ENCODE assay signal across 12 cellular contexts in the genomic region with DNA sequence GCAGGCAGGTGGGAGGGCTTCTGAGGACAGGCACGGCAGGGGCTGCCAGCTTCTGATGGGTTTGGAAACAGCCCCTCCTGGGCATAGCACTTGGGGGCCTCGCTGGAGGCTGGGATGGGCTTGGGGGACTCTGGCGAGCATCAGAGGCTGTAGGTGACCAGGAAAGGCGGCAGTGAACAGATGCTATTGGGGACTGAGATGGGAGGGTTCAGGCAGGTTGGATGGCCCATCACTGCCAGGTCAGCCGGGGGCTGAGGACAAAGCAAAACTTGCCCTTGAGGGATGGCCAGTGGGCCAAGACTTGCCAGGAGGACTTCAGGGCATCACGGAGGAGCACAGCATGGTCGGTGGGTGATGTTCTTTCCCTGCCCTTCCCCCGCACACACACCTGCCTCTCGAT.
"Had no signal": no experiment of that assay in that cellular context is flagged by ENCODE, and none has a peak within 500 bp of the region (broad histone marks: within the 10 kb centered on the region; RNA-seq: fewer than 3 reads in every experiment).

No MANE protein-coding gene starts in this region.

- H3K4me1 ChIP-seq: body of pancreas had no signal

- H3K9me3 ChIP-seq: body of pancreas, ovary, vagina had no signal

- H3K36me3 Mint-ChIP-seq: activated naive CD4-positive, alpha-beta T cell treated with anti-CD3 and anti-CD28 coated beads, Interleukin-2, amount 50 U/mL, for 24 hours had no signal

- H3K9me3 Mint-ChIP-seq: activated naive CD4-positive, alpha-beta T cell treated with anti-CD3 and anti-CD28 coated beads, Interleukin-2, amount 50 U/mL, for 24 hours; activated T-helper 2 cell treated with anti-CD3 and anti-CD28 coated beads, Interferon-gamma antibody, Interleukin-2, Interleukin-4, amounts not matched to agents 10 μg/mL and 5 μg/mL and 100 μg/mL, durations not matched to agents 14 hours and 24 hours and 36 hours; stimulated activated naive CD8-positive, alpha-beta T cell treated with anti-CD3 and anti-CD28 coated beads, Interleukin-15, amount 100 ng/mL, for 72 hours had no signal

- H3K36me3 ChIP-seq: ovary, vagina had no signal

- FAIRE-seq: endothelial cell of umbilical vein, frontal cortex, TTC549 had no signal

- H3K27me3 ChIP-seq: body of pancreas, ovary, vagina had no signal

- H3K4me3 ChIP-seq: body of pancreas, ovary, vagina had no signal

- ATAC-seq: body of pancreas; stimulated activated naive CD8-positive, alpha-beta T cell treated with anti-CD3 and anti-CD28 coated beads, Interleukin-15, amount 100 ng/mL, for 72 hours; T-helper 17 cell had no signal

- H3K27ac ChIP-seq: body of pancreas, ovary, vagina had no signal

- H3K4me3 Mint-ChIP-seq: activated naive CD4-positive, alpha-beta T cell treated with anti-CD3 and anti-CD28 coated beads, Interleukin-2, amount 50 U/mL, for 24 hours; stimulated activated naive CD8-positive, alpha-beta T cell treated with anti-CD3 and anti-CD28 coated beads, Interleukin-15, amount 100 ng/mL, for 72 hours; T-helper 17 cell had no signal

- H3K4me1 Mint-ChIP-seq: activated naive CD4-positive, alpha-beta T cell treated with anti-CD3 and anti-CD28 coated beads, Interleukin-2, amount 50 U/mL, for 24 hours; stimulated activated naive CD8-positive, alpha-beta T cell treated with anti-CD3 and anti-CD28 coated beads, Interleukin-15, amount 100 ng/mL, for 72 hours; T-helper 17 cell had no signal

- H3K27ac Mint-ChIP-seq: activated naive CD4-positive, alpha-beta T cell treated with anti-CD3 and anti-CD28 coated beads, Interleukin-2, amount 50 U/mL, for 24 hours; activated T-helper 2 cell treated with anti-CD3 and anti-CD28 coated beads, Interferon-gamma antibody, Interleukin-2, Interleukin-4, amounts not matched to agents 10 μg/mL and 5 μg/mL and 100 μg/mL, durations not matched to agents 14 hours and 24 hours and 36 hours; stimulated activated naive CD8-positive, alpha-beta T cell treated with anti-CD3 and anti-CD28 coated beads, Interleukin-15, amount 100 ng/mL, for 72 hours; T-helper 17 cell had no signal

- DNase-seq: activated CD4-positive, CD25-positive, alpha-beta regulatory T cell; body of pancreas; ovary; stimulated activated CD4-positive, alpha-beta T cell treated with anti-CD3 and anti-CD28 coated beads, Interleukin-4, amount 100 ng/mL, for 4 hours; stimulated activated naive CD8-positive, alpha-beta T cell treated with anti-CD3 and anti-CD28 coated beads, Interleukin-15, amount 100 ng/mL, for 72 hours; T-helper 17 cell had no signal
